30 cellular contexts compared by ENCODE assay signal in genomic region chr12:75311369-75311768, GRCh38. TPM values are rescaled to one million over a fixed set of nuclear protein-coding genes. Genes with fewer than 3 reads are reported as not detected.
DNase-seq lines count a peak whose midpoint lies in the region; ATAC-seq, FAIRE-seq and TF ChIP-seq lines count a peak whose summit lies in the region.
"Had no signal": no experiment of that assay in that cellular context is flagged by ENCODE, and none has a peak within 500 bp of the region (broad histone marks: within the 10 kb centered on the region; RNA-seq: fewer than 3 reads in every experiment).

No MANE protein-coding gene starts in this region.

- TF ChIP-seq EP300 in HepG2 (IDR thresholded peaks at IDR 0.05; ENCODE audit: low read depth in 2 of 2, low read length in 2 of 2): no peak
- TF ChIP-seq EP300 in HepG2 (CRISPR knock-in tag; IDR thresholded peaks at IDR 0.05; ENCODE audit: borderline replicate concordance): no peak

- POLR2A ChIA-PET in HepG2 (lab: Yijun Ruan, JAX): no interaction called here

- H3K9ac ChIP-seq in HepG2 (ENCODE audit: insufficient read depth, low read depth, low read length): no peak overlapping the region
- H3K9ac ChIP-seq: BLaER1 had no signal

- no peak for DNase-seq in HepG2 (ENCODE audit: low spot score)
- DNase-seq in right lobe of liver: no peak
- no peak for DNase-seq in NOMO-1 treated with dmso at 0.1 percent for 144 hours (lab: John Stamatoyannopoulos, UW; ENCODE audit: unreplicated experiment)
- no peak for DNase-seq in kidney glomerular epithelial cell (lab: John Stamatoyannopoulos, UW)
- DNase-seq: 8988T; ACHN; BE2C; C1 segment of cervical spinal cord; CD4-positive, alpha-beta memory T cell; CD4-positive, CD25-positive, alpha-beta regulatory T cell; CD8-positive, alpha-beta memory T cell; COR-L47; DMS 273 treated with DMSO at 0.1 percent for 48 hours; DMS153; DMS53; DMS79; DND-41; EL; GDM1 had no signal

- H3K4me2 ChIP-seq in HepG2 (ENCODE audit: low read depth, low read length): no peak overlapping the region
- H3K4me2 ChIP-seq: BLaER1 had no signal

- no peaks in the 10 kb centered on the region for H3K9me3 Mint-ChIP-seq in activated T-helper 17 cell treated with anti-CD3 and anti-CD28 coated beads, Interleukin-2, amount 50 U/mL, for 72 hours
- H3K9me3 Mint-ChIP-seq: CD4-positive, alpha-beta memory T cell; CD8-positive, alpha-beta memory T cell had no signal

- H3K9me3 ChIP-seq in HepG2 (ENCODE audit: low read length) (no peaks in the 10 kb centered on the region), right lobe of liver (no peaks in the 10 kb centered on the region)
- H3K9me3 ChIP-seq: BE2C, BLaER1 had no signal

- 1% methylated on average over 3 of the region's 3 CpGs for WGBS in HepG2 (ENCODE audit: low lambda C conversion rate)
- 70% methylated on average over 3 of the region's 3 CpGs for WGBS in right lobe of liver (ENCODE audit: insufficient coverage, low coverage, low lambda C conversion rate, missing lambda C conversion rate)

- peaks cover 5% of the 10 kb centered on the region for H3K4me1 Mint-ChIP-seq in activated T-helper 17 cell treated with anti-CD3 and anti-CD28 coated beads, Interleukin-2, amount 50 U/mL, for 72 hours
- H3K4me1 Mint-ChIP-seq: CD14-positive monocyte; CD8-positive, alpha-beta memory T cell had no signal

- no TSS peak for BruUV-seq in HepG2 (replicated peaks; lab: Mats Ljungman, UMichigan)

- in situ Hi-C loops in HepG2 (cut with HindIII; ENCODE audit: extremely low pct_ligation_motif_present, low pct_unique_long_range_greater_than_20kb): no loop called here

- no peak overlapping the region for H3K4me3 Mint-ChIP-seq in activated T-helper 17 cell treated with anti-CD3 and anti-CD28 coated beads, Interleukin-2, amount 50 U/mL, for 72 hours
- H3K4me3 Mint-ChIP-seq: CD14-positive monocyte; CD4-positive, alpha-beta memory T cell; CD4-positive, CD25-positive, alpha-beta regulatory T cell; CD8-positive, alpha-beta memory T cell had no signal

- TF ChIP-seq POLR2A in HepG2 (IDR thresholded peaks at IDR 0.05; ENCODE audit: insufficient read depth in 1 of 2, low read depth in 2 of 2, low read length in 2 of 2): no peak
- no peak for TF ChIP-seq POLR2A in right lobe of liver (IDR thresholded peaks at IDR 0.05)

- no peak for TF ChIP-seq RAD21 in HepG2 (CRISPR knock-in tag; IDR thresholded peaks at IDR 0.05)

- H3K27ac Mint-ChIP-seq in activated T-helper 17 cell treated with anti-CD3 and anti-CD28 coated beads, Interleukin-2, amount 50 U/mL, for 72 hours: peak overlapping the region; percentile 9
- H3K27ac Mint-ChIP-seq: CD14-positive monocyte; CD4-positive, alpha-beta memory T cell; CD4-positive, CD25-positive, alpha-beta regulatory T cell; CD8-positive, alpha-beta memory T cell had no signal

- no peaks in the 10 kb centered on the region for H4K20me1 ChIP-seq in HepG2 (ENCODE audit: insufficient read depth, low read length)
- H4K20me1 ChIP-seq: BLaER1 had no signal

- H3K27ac ChIP-seq in HepG2 (ENCODE audit: extremely low read length, insufficient read depth, low read length): no peak overlapping the region
- no peak overlapping the region for H3K27ac ChIP-seq in right lobe of liver
- H3K27ac ChIP-seq: BLaER1 had no signal

- no peak for ATAC-seq in HepG2
- no peak for ATAC-seq in right lobe of liver
- no peak for ATAC-seq in activated T-helper 17 cell treated with anti-CD3 and anti-CD28 coated beads, Interleukin-2, amount 50 U/mL, for 72 hours (replicated peaks)
- ATAC-seq: GM12878 had no signal

- no peaks in the 10 kb centered on the region for H3K27me3 Mint-ChIP-seq in activated T-helper 17 cell treated with anti-CD3 and anti-CD28 coated beads, Interleukin-2, amount 50 U/mL, for 72 hours
- H3K27me3 Mint-ChIP-seq: CD4-positive, alpha-beta memory T cell; CD8-positive, alpha-beta memory T cell had no signal

- H3K36me3 ChIP-seq in HepG2 (replicated peaks in 1 of 2; ENCODE audit: control insufficient read depth in 1 of 2, insufficient read depth in 2 of 2, low read length in 2 of 2) (no peaks in the 10 kb centered on the region), right lobe of liver (no peaks in the 10 kb centered on the region)
- H3K36me3 ChIP-seq: BE2C, BLaER1 had no signal

- FAIRE-seq in HepG2 (lab: Jason Lieb, UNC): no peak
- FAIRE-seq: A204.1, GM12892, GM18507 had no signal

- H3K4me1 ChIP-seq in HepG2 (ENCODE audit: insufficient read depth, low read length): no peaks in the 10 kb centered on the region
- no peaks in the 10 kb centered on the region for H3K4me1 ChIP-seq in right lobe of liver
- H3K4me1 ChIP-seq: BE2C, BLaER1 had no signal

- no peaks in the 10 kb centered on the region for H3K36me3 Mint-ChIP-seq in activated T-helper 17 cell treated with anti-CD3 and anti-CD28 coated beads, Interleukin-2, amount 50 U/mL, for 72 hours (ENCODE audit: low read depth)
- H3K36me3 Mint-ChIP-seq: CD14-positive monocyte; CD4-positive, alpha-beta memory T cell; CD4-positive, CD25-positive, alpha-beta regulatory T cell had no signal

- CTCF ChIA-PET in HepG2 (lab: Yijun Ruan, JAX; ENCODE audit: low intra/inter-chr PET ratio, low total read pairs): no interaction called here

- no peaks in the 10 kb centered on the region for H3K79me2 ChIP-seq in HepG2 (ENCODE audit: insufficient read depth, low read length)

- H2AFZ ChIP-seq in HepG2 (ENCODE audit: low read length): no peak overlapping the region

- intact Hi-C loops in HepG2 (cut with micrococcal nuclease; ENCODE audit: unreplicated experiment): no loop called here
- intact Hi-C loops in right lobe of liver (cut with DNase I): no loop called here

- TF ChIP-seq CTCF in HepG2 (CRISPR knock-in tag; IDR thresholded peaks at IDR 0.05) (no peak), right lobe of liver (IDR thresholded peaks at IDR 0.05) (no peak)

- H3K4me3 ChIP-seq in HepG2 (replicated peaks in 1 of 3; ENCODE audit: insufficient read depth in 1 of 3, low read depth in 2 of 3, low read length in 3 of 3) (no peak overlapping the region), right lobe of liver (no peak overlapping the region)
- H3K4me3 ChIP-seq: BLaER1, GM12878 had no signal

- no peaks in the 10 kb centered on the region for H3K27me3 ChIP-seq in HepG2 (ENCODE audit: control insufficient read depth in 1 of 2, insufficient read depth in 2 of 2, low read length in 2 of 2)
- H3K27me3 ChIP-seq in right lobe of liver: no peaks in the 10 kb centered on the region
- H3K27me3 ChIP-seq: BE2C, BLaER1 had no signal

TF ChIP-seq in HepG2, 621 proteins besides CTCF, POLR2A, EP300 and RAD21 (continues in another document):
- no peak for TF ChIP-seq ZNF20 (CRISPR knock-in tag; IDR thresholded peaks at IDR 0.05)

RNA-seq across cellular contexts. Expression of gene CAPS2, which starts 18.8 kb away (rescaled TPM):
- total RNA-seq in HepG2 (2016; rRNA removed; fragmentation: Illumina TruSeq; extraction: Trizol) (not detected in 2 replicates), right lobe of liver (1 to 10 TPM; 2.3 to 6.9 (median 2.5) TPM)
- not detected in 2 replicates for total RNA-seq in HepG2 (2016; cell fraction: cytosol; rRNA removed; fragmentation: Illumina TruSeq; extraction: Trizol; ENCODE audit: low read depth)
- total RNA-seq in HepG2 (2016; cell fraction: insoluble cytoplasmic fraction; rRNA removed; fragmentation: Illumina TruSeq; extraction: Trizol): not detected in 2 replicates
- 0.25 TPM in 1 of 2 replicates, not detected in the other for total RNA-seq in HepG2 (2016; cell fraction: membrane; rRNA removed; fragmentation: Illumina TruSeq; extraction: Trizol)
- total RNA-seq in HepG2 (2016; cell fraction: nucleus; rRNA removed; fragmentation: Illumina TruSeq; extraction: Trizol): not detected in 2 replicates
- polyA plus RNA-seq in HepG2 (2011; rRNA removed): 0.11 TPM in 1 of 2 replicates, not detected in the other
- polyA plus RNA-seq in HepG2 (2011; cell fraction: cytosol; rRNA removed): not detected in 2 replicates
- not detected in 2 replicates for polyA plus RNA-seq in HepG2 (2011; cell fraction: nucleus; rRNA removed)
- polyA plus RNA-seq in HepG2 (2012): not detected in 2 replicates
- polyA plus RNA-seq in HepG2 (2016; cell fraction: cytosol; fragmentation: Illumina TruSeq; extraction: Trizol; ENCODE audit: low read depth): not detected in 2 replicates
- not detected in 2 replicates for polyA plus RNA-seq in HepG2 (2016; cell fraction: insoluble cytoplasmic fraction; fragmentation: Illumina TruSeq; extraction: Trizol; ENCODE audit: low read depth)
- polyA plus RNA-seq in HepG2 (2016; cell fraction: membrane; fragmentation: Illumina TruSeq; extraction: Trizol; ENCODE audit: low read depth): not detected in 2 replicates
- not detected in 2 replicates for polyA plus RNA-seq in HepG2 (2016; cell fraction: nucleus; fragmentation: Illumina TruSeq; extraction: Trizol; ENCODE audit: insufficient read depth, low read depth)
- 0.24 and 4.0 TPM in 2 replicates for polyA minus RNA-seq in HepG2 (2011; rRNA and poly(A)+ RNA removed; ENCODE audit: low replicate concordance)
- not detected in 2 replicates for polyA minus RNA-seq in HepG2 (2011; cell fraction: cytosol; rRNA and poly(A)+ RNA removed)
- polyA minus RNA-seq in HepG2 (2011; cell fraction: nucleus; rRNA and poly(A)+ RNA removed): not detected in 2 replicates
- 10 to 100 TPM in 1 of 2 donors, 1 to 10 TPM in 1; 6.0 to 11.1 TPM for total RNA-seq in activated T-helper 17 cell treated with anti-CD3 and anti-CD28 coated beads, Interleukin-2, amount 50 U/mL, for 72 hours

RNA-seq across cellular contexts. Expression of gene GLIPR1L1, which starts 23.1 kb away (rescaled TPM):
- total RNA-seq in HepG2 (2016; rRNA removed; fragmentation: Illumina TruSeq; extraction: Trizol) (not detected in 2 replicates), right lobe of liver (not detected)
- not detected in 2 replicates for total RNA-seq in HepG2 (2016; cell fraction: cytosol; rRNA removed; fragmentation: Illumina TruSeq; extraction: Trizol; ENCODE audit: low read depth)
- total RNA-seq in HepG2 (2016; cell fraction: insoluble cytoplasmic fraction; rRNA removed; fragmentation: Illumina TruSeq; extraction: Trizol): not detected in 2 replicates
- not detected in 2 replicates for total RNA-seq in HepG2 (2016; cell fraction: membrane; rRNA removed; fragmentation: Illumina TruSeq; extraction: Trizol)
- not detected in 2 replicates for total RNA-seq in HepG2 (2016; cell fraction: nucleus; rRNA removed; fragmentation: Illumina TruSeq; extraction: Trizol)
- polyA plus RNA-seq in HepG2 (2011; rRNA removed): not detected in 2 replicates
- polyA plus RNA-seq in HepG2 (2011; cell fraction: cytosol; rRNA removed): not detected in 2 replicates
- not detected in 2 replicates for polyA plus RNA-seq in HepG2 (2011; cell fraction: nucleus; rRNA removed)
- polyA plus RNA-seq in HepG2 (2012): not detected in 2 replicates
- not detected in 2 replicates for polyA plus RNA-seq in HepG2 (2016; cell fraction: cytosol; fragmentation: Illumina TruSeq; extraction: Trizol; ENCODE audit: low read depth)
- polyA plus RNA-seq in HepG2 (2016; cell fraction: insoluble cytoplasmic fraction; fragmentation: Illumina TruSeq; extraction: Trizol; ENCODE audit: low read depth): not detected in 2 replicates
- not detected in 2 replicates for polyA plus RNA-seq in HepG2 (2016; cell fraction: membrane; fragmentation: Illumina TruSeq; extraction: Trizol; ENCODE audit: low read depth)
- not detected in 2 replicates for polyA plus RNA-seq in HepG2 (2016; cell fraction: nucleus; fragmentation: Illumina TruSeq; extraction: Trizol; ENCODE audit: insufficient read depth, low read depth)
- not detected in 2 replicates for polyA minus RNA-seq in HepG2 (2011; rRNA and poly(A)+ RNA removed; ENCODE audit: low replicate concordance)
- not detected in 2 replicates for polyA minus RNA-seq in HepG2 (2011; cell fraction: cytosol; rRNA and poly(A)+ RNA removed)
- not detected in 2 replicates for polyA minus RNA-seq in HepG2 (2011; cell fraction: nucleus; rRNA and poly(A)+ RNA removed)
- total RNA-seq in activated T-helper 17 cell treated with anti-CD3 and anti-CD28 coated beads, Interleukin-2, amount 50 U/mL, for 72 hours: not detected
- total RNA-seq: A673; CD4-positive, alpha-beta memory T cell; CD4-positive, CD25-positive, alpha-beta regulatory T cell; CD8-positive, alpha-beta memory T cell; Daoy; G401; GM12878 had no signal
- polyA plus RNA-seq: AG04450; CD14-positive monocyte; CD4-positive, alpha-beta memory T cell; CD4-positive, CD25-positive, alpha-beta regulatory T cell; CD8-positive, alpha-beta memory T cell had no signal
